15 cellular contexts compared by ENCODE assay signal in the genomic region with DNA sequence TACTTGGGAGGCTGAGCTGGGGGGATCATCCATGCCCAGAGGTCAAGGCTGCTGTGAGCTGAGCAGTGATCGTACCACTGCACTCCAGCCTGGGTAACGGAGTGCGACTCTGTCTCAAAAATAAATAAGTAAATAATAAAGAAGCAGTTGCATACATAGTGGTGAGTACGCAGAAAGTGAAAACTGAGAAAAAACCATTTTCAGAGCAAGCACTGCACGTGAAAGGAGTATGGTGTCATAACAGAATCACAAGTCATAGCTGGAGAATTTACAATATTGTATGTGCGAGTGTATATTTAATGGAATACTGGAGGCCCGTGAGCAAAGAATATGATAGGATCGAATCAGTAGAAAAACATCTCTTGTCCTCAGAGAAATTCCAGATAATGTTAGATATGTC.
A peak's percentile ranks its signal among the peaks of the same experiment; 100 is the strongest.
DNase-seq lines count a peak whose midpoint lies in the region; ATAC-seq and TF ChIP-seq lines count a peak whose summit lies in the region.
"Had no signal": no experiment of that assay in that cellular context is flagged by ENCODE, and none has a peak within 500 bp of the region (broad histone marks: within the 10 kb centered on the region; RNA-seq: fewer than 3 reads in every experiment).

No MANE protein-coding gene starts in this region.

- peak overlapping the region; percentile 68 for H3K27ac ChIP-seq in C4-2B
- H3K27ac ChIP-seq in VCaP, result peak overlapping the region; percentile 75
- H3K27ac ChIP-seq: 22Rv1; A549; BLaER1 treated with 17β-estradiol and CSF1 and Interleukin-3, amounts not matched to agents 10 nM and 100 nM had no signal

- DNase-seq in D341Med (ENCODE audit: low spot score), result no peak
- no peak for DNase-seq in COLO829 (ENCODE audit: low spot score)
- DNase-seq in CD1c-positive myeloid dendritic cell (ENCODE audit: extremely low spot score), result no peak
- DNase-seq: AML-193; CD4-positive, alpha-beta T cell; CD8-positive, alpha-beta T cell; COR-L47; DMS79 treated with DMSO at 0.1 percent for 48 hours; GF-D8 had no signal

- ATAC-seq in GM19395 (IDR thresholded peaks at IDR 0.05; ENCODE audit: unreplicated experiment), result peak; percentile 57
- ATAC-seq: A549; CD8-positive, alpha-beta T cell had no signal

- TF ChIP-seq CTCF in C4-2B (conservative IDR thresholded peaks at IDR 0.05) (no peak), VCaP (conservative IDR thresholded peaks at IDR 0.05) (no peak)
